In the genomic region with DNA sequence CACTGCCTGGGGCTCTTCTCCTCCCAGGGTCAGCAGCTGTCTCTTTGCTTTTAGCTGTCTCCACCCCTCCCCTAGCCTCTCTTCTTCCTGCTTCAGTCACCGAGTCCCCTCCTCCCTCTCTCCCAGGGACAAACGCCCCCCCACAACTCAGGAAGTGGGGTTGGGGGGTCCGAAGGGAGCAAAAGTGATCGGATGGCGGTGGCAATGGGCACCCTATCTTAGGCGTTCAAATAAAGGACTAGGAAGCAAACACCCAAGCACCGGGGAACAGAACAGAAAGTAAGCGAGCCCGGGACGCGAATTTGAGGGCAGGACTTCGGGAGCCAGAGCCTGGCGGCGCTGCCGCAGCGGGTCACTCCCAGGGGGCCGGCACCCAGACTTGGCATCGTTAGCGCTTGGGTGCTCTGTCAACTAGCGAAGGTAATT, we compare ENCODE assay signal across 8 cellular contexts. TPM values are rescaled to one million over a fixed set of nuclear protein-coding genes. Genes with fewer than 3 reads are reported as not detected.
DNase-seq lines count a peak whose midpoint lies in the region; ATAC-seq and TF ChIP-seq lines count a peak whose summit lies in the region.

No MANE protein-coding gene starts in this region.

- H4K20me1 ChIP-seq in osteoblast (ENCODE audit: insufficient read depth, low read length), result no peaks in the 10 kb centered on the region

- no peaks in the 10 kb centered on the region for H3K9me3 Mint-ChIP-seq in activated T-cell treated with anti-CD3 and anti-CD28 coated beads, Interleukin-2, amount 50 U/mL, for 24 hours

- H3K27me3 ChIP-seq in osteoblast (ENCODE audit: insufficient read depth, low read length), result no peaks in the 10 kb centered on the region

- H3K36me3 Mint-ChIP-seq in activated T-cell treated with anti-CD3 and anti-CD28 coated beads, Interleukin-2, amount 50 U/mL, for 24 hours (ENCODE audit: low read depth), result peaks cover 36% of the 10 kb centered on the region

- H3K27ac Mint-ChIP-seq in activated T-cell treated with anti-CD3 and anti-CD28 coated beads, Interleukin-2, amount 50 U/mL, for 24 hours, result peak overlapping the region; percentile 82

- DNase-seq in Daoy (ENCODE audit: low read depth) (peak; percentile 61), NAMALWA (ENCODE audit: low spot score) (peak; percentile 60), fibroblast of villous mesenchyme (ENCODE audit: low read depth) (peak; percentile 66), osteoblast (ENCODE audit: insufficient read length, low spot score, missing footprints) (peak; percentile 89), NCI-H774 (lab: John Stamatoyannopoulos, UW) (no peak), NCI-H526 treated with DMSO at 0.1 percent for 48 hours (lab: John Stamatoyannopoulos, UW) (no peak)
- peak; percentile 61 for DNase-seq in activated T-cell treated with anti-CD3 and anti-CD28 coated beads, Interleukin-2, amount 50 U/mL, for 24 hours

- peaks cover 37% of the 10 kb centered on the region for H3K79me2 ChIP-seq in osteoblast (ENCODE audit: insufficient read depth, low read length)

- no peak for ATAC-seq in GM21423 (IDR thresholded peaks at IDR 0.05; ENCODE audit: unreplicated experiment)

- H3K4me1 Mint-ChIP-seq in activated T-cell treated with anti-CD3 and anti-CD28 coated beads, Interleukin-2, amount 50 U/mL, for 24 hours (ENCODE audit: low read depth), result peaks cover 48% of the 10 kb centered on the region

- H3K36me3 ChIP-seq in osteoblast (ENCODE audit: insufficient read depth, low read length), result no peaks in the 10 kb centered on the region

- H3K4me3 Mint-ChIP-seq in activated T-cell treated with anti-CD3 and anti-CD28 coated beads, Interleukin-2, amount 50 U/mL, for 24 hours, result peak overlapping the region; percentile 89

- peaks cover 11% of the 10 kb centered on the region for H3K4me1 ChIP-seq in osteoblast (ENCODE audit: insufficient read depth, low read length)

- H2AFZ ChIP-seq in osteoblast (ENCODE audit: low read length), result peak overlapping the region; percentile 73

- peak overlapping the region; percentile 32 for H3K27ac ChIP-seq in osteoblast (ENCODE audit: low read depth, low read length)

- peak overlapping the region; percentile 64 for H3K4me3 ChIP-seq in fibroblast of villous mesenchyme (ENCODE audit: low read depth, low read length)
- H3K4me3 ChIP-seq in osteoblast (ENCODE audit: insufficient read depth, low read length), result peak overlapping the region; percentile 84

- H3K4me2 ChIP-seq in osteoblast (ENCODE audit: insufficient read depth, low read length), result peak overlapping the region; percentile 89

- H3K27me3 Mint-ChIP-seq in activated T-cell treated with anti-CD3 and anti-CD28 coated beads, Interleukin-2, amount 50 U/mL, for 24 hours, result no peaks in the 10 kb centered on the region

- peak; percentile 9 for TF ChIP-seq CTCF in fibroblast of villous mesenchyme (IDR thresholded peaks at IDR 0.05; ENCODE audit: insufficient read depth, low read depth, low read length)
- TF ChIP-seq CTCF in osteoblast (IDR thresholded peaks at IDR 0.05; ENCODE audit: extremely low read depth, low read depth, low read length), result no peak

- H3K9me3 ChIP-seq in osteoblast (ENCODE audit: low read depth, low read length), result no peaks in the 10 kb centered on the region

RNA-seq across cellular contexts. Expression of a gene that starts 1.0 kb away (rescaled TPM):
- total RNA-seq in Daoy (2014; rRNA removed; shearing (Covaris generic)), result 10.4 and 12.6 TPM in 2 replicates
- total RNA-seq in fibroblast of villous mesenchyme, result 15.1 and 20.6 TPM in 2 replicates
- total RNA-seq in osteoblast, result 46.7 and 52.2 TPM in 2 replicates

RNA-seq across cellular contexts. Expression of a gene that starts 40.1 kb away (rescaled TPM):
- 13.1 and 18.8 TPM in 2 replicates for total RNA-seq in Daoy (2014; rRNA removed; shearing (Covaris generic))
- 20.0 and 30.7 TPM in 2 replicates for total RNA-seq in fibroblast of villous mesenchyme
- total RNA-seq in osteoblast, result 13.3 and 13.8 TPM in 2 replicates

Comparison
In these comparisons a context has a peak if more than half of its experiments do, and no peak if none do; other contexts are left out.
1. DNase-seq: peak in Daoy (single experiment), NAMALWA (single experiment), activated T-cell treated with anti-CD3 and anti-CD28 coated beads, Interleukin-2, amount 50 U/mL, for 24 hours (single experiment), fibroblast of villous mesenchyme (single experiment) and osteoblast (single experiment); none in NCI-H774 (single experiment) and NCI-H526 treated with DMSO at 0.1 percent for 48 hours (single experiment).